Comparison of ENCODE assay signal across 8 cellular contexts in genomic region chr19:19642506-19643157, GRCh38. TPM values are rescaled to one million over a fixed set of nuclear protein-coding genes. Genes with fewer than 3 reads are reported as not detected.
DNase-seq lines count a peak whose midpoint lies in the region; ATAC-seq and TF ChIP-seq lines count a peak whose summit lies in the region.

No MANE protein-coding gene starts in this region.

- H3K27me3 ChIP-seq in GM06990 (replicated peaks; ENCODE audit: control insufficient read depth, insufficient read depth, low read length) (no peaks in the 10 kb centered on the region), muscle layer of colon (ENCODE audit: control insufficient read depth in 1 of 2, insufficient read depth in 2 of 2, low read length in 2 of 2) (no peaks in the 10 kb centered on the region), thymus (ENCODE audit: control insufficient read depth, insufficient read depth) (no peaks in the 10 kb centered on the region)

- H3K27ac ChIP-seq in coronary artery (peak overlapping the region; percentile 10 to 77), muscle layer of colon (ENCODE audit: low read depth, low read length) (peak overlapping the region; percentile 63), thymus (ENCODE audit: low read depth) (peak overlapping the region; percentile 97)

- 7% methylated on average over 16 of the region's 16 CpGs for WGBS in thymus

- no peak for DNase-seq in GM06990 (ENCODE audit: extremely low read depth, insufficient read length)
- peak; percentile 43 for DNase-seq in SW480 (ENCODE audit: low spot score)
- no peak for DNase-seq in coronary artery (ENCODE audit: low spot score)

- ATAC-seq in HG02852 (IDR thresholded peaks at IDR 0.05; ENCODE audit: unreplicated experiment) (peak; percentile 30), GM18520 (IDR thresholded peaks at IDR 0.05; ENCODE audit: unreplicated experiment) (no peak), HG03097 (IDR thresholded peaks at IDR 0.05; ENCODE audit: low FRiP score, unreplicated experiment) (no peak)

- peaks cover 43% of the 10 kb centered on the region for H3K36me3 ChIP-seq in GM06990 (ENCODE audit: control insufficient read depth, insufficient read depth, low read length)
- peaks cover 11% of the 10 kb centered on the region for H3K36me3 ChIP-seq in muscle layer of colon (ENCODE audit: insufficient read depth, low read length)
- H3K36me3 ChIP-seq in thymus (ENCODE audit: control insufficient read depth, insufficient read depth) = peaks cover 56% of the 10 kb centered on the region

- no peak overlapping the region for H3K9ac ChIP-seq in muscle layer of colon (ENCODE audit: low read length)

- no peak for TF ChIP-seq CTCF in GM06990 (IDR thresholded peaks at IDR 0.05; ENCODE audit: insufficient read depth, low read length, poor library complexity, severe bottlenecking)
- no peak for TF ChIP-seq CTCF in coronary artery (IDR thresholded peaks at IDR 0.05)

- H3K4me1 ChIP-seq in muscle layer of colon (ENCODE audit: insufficient read depth, low read length) (peaks cover 10% of the 10 kb centered on the region), thymus (ENCODE audit: control insufficient read depth, insufficient read depth, low read length) (peaks cover 5% of the 10 kb centered on the region)

- H3K9me3 ChIP-seq in muscle layer of colon (ENCODE audit: low read length) = no peaks in the 10 kb centered on the region
- H3K9me3 ChIP-seq in thymus (ENCODE audit: control insufficient read depth) = no peaks in the 10 kb centered on the region

- H3K4me3 ChIP-seq in GM06990 (replicated peaks; ENCODE audit: low read depth, low read length) = peak overlapping the region; percentile 82
- peak overlapping the region; percentile 86 for H3K4me3 ChIP-seq in coronary artery
- peak overlapping the region; percentile 70 to 98 for H3K4me3 ChIP-seq in muscle layer of colon (ENCODE audit: low read depth in 1 of 2, low read length in 2 of 2)
- H3K4me3 ChIP-seq in thymus (ENCODE audit: low read length) = peak overlapping the region; percentile 77

RNA-seq across cellular contexts. Expression of gene GMIP, which starts 0.8 kb away (rescaled TPM):
- 37.3 TPM for polyA plus RNA-seq in thymus

RNA-seq across cellular contexts. Expression of gene LPAR2, which starts 14.6 kb away (rescaled TPM):
- 53.8 TPM for polyA plus RNA-seq in thymus

RNA-seq across cellular contexts. Expression of gene ATP13A1, which starts 20.8 kb away (rescaled TPM):
- 59.1 TPM for polyA plus RNA-seq in thymus

RNA-seq across cellular contexts. Expression of gene PBX4, which starts 24.1 kb away (rescaled TPM):
- 26.7 TPM for polyA plus RNA-seq in thymus

RNA-seq across cellular contexts. Expression of gene ZNF101, which starts 26.0 kb away (rescaled TPM):
- 66.6 TPM for polyA plus RNA-seq in thymus

Comparison
In these comparisons a context has a peak if more than half of its experiments do, and no peak if none do; other contexts are left out.
1. H3K27ac ChIP-seq: peak in every context shown above with its lines; median percentile 97 in thymus; 63 in muscle layer of colon; 44 in coronary artery.